31 cellular contexts compared by ENCODE assay signal in the genomic region with DNA sequence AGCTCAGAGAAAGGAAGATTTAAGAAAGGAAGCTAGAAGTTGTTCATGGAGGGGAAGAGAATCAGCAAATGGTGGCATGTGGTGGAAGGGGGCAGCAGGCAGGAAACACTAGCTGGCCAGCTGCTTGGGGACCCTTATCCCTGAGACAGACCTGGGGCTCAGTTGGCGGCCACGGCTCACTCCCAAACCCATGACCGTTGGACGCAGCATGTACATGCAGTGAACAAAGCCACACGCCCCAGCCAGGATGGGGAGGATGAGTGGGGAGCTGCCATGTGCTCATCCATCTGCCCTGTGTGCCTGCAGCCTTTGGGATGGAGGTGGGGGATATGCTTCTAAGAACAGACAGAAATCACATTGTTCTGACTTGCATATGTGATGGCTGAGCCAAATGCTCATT.
"Had no signal": no experiment of that assay in that cellular context is flagged by ENCODE, and none has a peak within 500 bp of the region (broad histone marks: within the 10 kb centered on the region; RNA-seq: fewer than 3 reads in every experiment).

No MANE protein-coding gene starts in this region.

- H3K36me3 ChIP-seq: colonic mucosa, esophagus squamous epithelium, gastrocnemius medialis, heart left ventricle, left ventricle myocardium inferior had no signal

- H3K27ac ChIP-seq: colonic mucosa, epithelial cell of prostate, esophagus squamous epithelium, gastrocnemius medialis, heart left ventricle, hepatocyte, left ventricle myocardium inferior had no signal

- H3K4me3 Mint-ChIP-seq: dendritic cell treated with granulocyte-macrophage colony-stimulating factor and Interleukin-4, amounts not matched to agents 40 ng/mL and 50 ng/mL, for 4 days; effector memory CD8-positive, alpha-beta T cell; endodermal cell; immature natural killer cell; memory B cell; mesothelial cell of epicardium; naive B cell had no signal

- ATAC-seq: effector memory CD8-positive, alpha-beta T cell; esophagus mucosa; gastrocnemius medialis; heart left ventricle; left colon; left lobe of liver; mucosa of descending colon had no signal

- H3K4me1 Mint-ChIP-seq: endodermal cell, immature natural killer cell, memory B cell, mesothelial cell of epicardium, naive B cell had no signal

- FAIRE-seq: endometrium, kidney had no signal

- H3K27me3 ChIP-seq: colonic mucosa, esophagus squamous epithelium, gastrocnemius medialis, heart left ventricle, hepatocyte had no signal

- H3K27me3 Mint-ChIP-seq: dendritic cell treated with granulocyte-macrophage colony-stimulating factor and Interleukin-4, amounts not matched to agents 40 ng/mL and 50 ng/mL, for 4 days; effector memory CD8-positive, alpha-beta T cell; memory B cell; naive B cell had no signal

- DNase-seq: colonic mucosa; cortex of kidney; effector CD8-positive, alpha-beta T cell; effector memory CD8-positive, alpha-beta T cell; endodermal cell; erythroblast; esophagus squamous epithelium; foreskin fibroblast; foreskin melanocyte; gastrocnemius medialis; heart left ventricle; hypothalamus; immature natural killer cell; islet precursor cell; kidney; kidney glomerular epithelial cell; left colon; left ventricle myocardium inferior; mammary epithelial cell; mesendoderm; naive B cell had no signal

- H3K27ac Mint-ChIP-seq: dendritic cell treated with granulocyte-macrophage colony-stimulating factor and Interleukin-4, amounts not matched to agents 40 ng/mL and 50 ng/mL, for 4 days; effector memory CD8-positive, alpha-beta T cell; endodermal cell; immature natural killer cell; memory B cell; mesothelial cell of epicardium had no signal

- H3K4me3 ChIP-seq: colonic mucosa, esophagus squamous epithelium, gastrocnemius medialis, heart left ventricle, hepatocyte, left ventricle myocardium inferior, lung, mucosa of descending colon had no signal

- H3K36me3 Mint-ChIP-seq: immature natural killer cell, memory B cell, mesothelial cell of epicardium, naive B cell had no signal

- H3K4me1 ChIP-seq: colonic mucosa, esophagus squamous epithelium, gastrocnemius medialis, heart left ventricle, left ventricle myocardium inferior had no signal

- H3K9me3 ChIP-seq: colonic mucosa, esophagus squamous epithelium, gastrocnemius medialis, heart left ventricle, left ventricle myocardium inferior, mucosa of descending colon had no signal
